Comparison of ENCODE assay signal across 20 cellular contexts in genomic region chr17:66799839-66800537, GRCh38. TPM values are rescaled to one million over a fixed set of nuclear protein-coding genes. Genes with fewer than 3 reads are reported as not detected.
DNase-seq lines count a peak whose midpoint lies in the region; ATAC-seq and TF ChIP-seq lines count a peak whose summit lies in the region.
"Had no signal": no experiment of that assay in that cellular context is flagged by ENCODE, and none has a peak within 500 bp of the region (broad histone marks: within the 10 kb centered on the region; RNA-seq: fewer than 3 reads in every experiment).

No MANE protein-coding gene starts in this region.

- H3K36me3 Mint-ChIP-seq in activated CD4-positive, alpha-beta T cell treated with anti-CD3 and anti-CD28 coated beads, Interleukin-2, amount 10 ng/mL, durations not matched to agents 24 days and 14 days (ENCODE audit: low read depth) = peaks cover 57% of the 10 kb centered on the region
- H3K36me3 Mint-ChIP-seq in activated CD4-positive, alpha-beta T cell treated with anti-CD3 and anti-CD28 coated beads for 36 hours (ENCODE audit: low read depth) = peaks cover 34% of the 10 kb centered on the region
- H3K36me3 Mint-ChIP-seq in dendritic cell treated with granulocyte-macrophage colony-stimulating factor and Interleukin-4, amounts not matched to agents 40 ng/mL and 50 ng/mL, for 4 days (ENCODE audit: low read depth) = peaks cover 32% of the 10 kb centered on the region
- H3K36me3 Mint-ChIP-seq: memory B cell had no signal

- intact Hi-C loops in activated CD4-positive, alpha-beta T cell treated with anti-CD3 and anti-CD28 coated beads, Interleukin-2, amount 10 ng/mL, durations not matched to agents 24 days and 14 days (cut with micrococcal nuclease) = no loop called here
- intact Hi-C loops in activated CD4-positive, alpha-beta T cell treated with anti-CD3 and anti-CD28 coated beads for 36 hours (cut with DNase I, micrococcal nuclease) = no loop called here
- intact Hi-C loops in dendritic cell treated with granulocyte-macrophage colony-stimulating factor and Interleukin-4, amounts not matched to agents 40 ng/mL and 50 ng/mL, for 4 days (cut with micrococcal nuclease) = no loop called here
- intact Hi-C loops in thyroid gland (cut with DNase I) (no loop called here), A673 (cut with micrococcal nuclease; ENCODE audit: unreplicated experiment) (no loop called here)

- CTCF ChIA-PET in activated CD4-positive, alpha-beta T cell treated with anti-CD3 and anti-CD28 coated beads for 36 hours (lab: Charles Lee) = interaction anchor here (0.5 to 0.7 kb wide), 2 partner anchors 106 to 124 kb away, joined by 3 read pairs; no protein-coding TSS in a partner anchor
- CTCF ChIA-PET in A673 (lab: Charles Lee) = no interaction called here

- ATAC-seq in activated CD4-positive, alpha-beta T cell treated with anti-CD3 and anti-CD28 coated beads for 36 hours = no peak
- no peak for ATAC-seq in GM18907 (IDR thresholded peaks at IDR 0.05; ENCODE audit: unreplicated experiment)

- H3K9me3 ChIP-seq in thyroid gland (no peaks in the 10 kb centered on the region), A673 (ENCODE audit: low read depth, low read length, poor library complexity, severe bottlenecking) (no peaks in the 10 kb centered on the region)
- H3K9me3 ChIP-seq: prostate gland had no signal

- TF ChIP-seq CTCF in thyroid gland (IDR thresholded peaks at IDR 0.05) (no peak), A673 (conservative IDR thresholded peaks at IDR 0.05; ENCODE audit: low read depth, low read length) (no peak)

- H3K4me1 Mint-ChIP-seq in activated CD4-positive, alpha-beta T cell treated with anti-CD3 and anti-CD28 coated beads, Interleukin-2, amount 10 ng/mL, durations not matched to agents 24 days and 14 days = peaks cover 2% of the 10 kb centered on the region
- H3K4me1 Mint-ChIP-seq in activated CD4-positive, alpha-beta T cell treated with anti-CD3 and anti-CD28 coated beads for 36 hours = no peaks in the 10 kb centered on the region
- H3K4me1 Mint-ChIP-seq in dendritic cell treated with granulocyte-macrophage colony-stimulating factor and Interleukin-4, amounts not matched to agents 40 ng/mL and 50 ng/mL, for 4 days (ENCODE audit: low read depth) = peaks cover 16% of the 10 kb centered on the region
- H3K4me1 Mint-ChIP-seq: memory B cell, nephron had no signal

- H3K4me1 ChIP-seq in thyroid gland = no peaks in the 10 kb centered on the region
- no peaks in the 10 kb centered on the region for H3K4me1 ChIP-seq in A673 (ENCODE audit: insufficient read depth, low read length, poor library complexity, severe bottlenecking)
- H3K4me1 ChIP-seq: prostate gland had no signal

- BruUV-seq in A673 (replicated peaks; lab: Mats Ljungman, UMichigan) = no TSS peak

- no peak overlapping the region for H3K4me3 Mint-ChIP-seq in activated CD4-positive, alpha-beta T cell treated with anti-CD3 and anti-CD28 coated beads, Interleukin-2, amount 10 ng/mL, durations not matched to agents 24 days and 14 days
- H3K4me3 Mint-ChIP-seq in activated CD4-positive, alpha-beta T cell treated with anti-CD3 and anti-CD28 coated beads for 36 hours = no peak overlapping the region
- no peak overlapping the region for H3K4me3 Mint-ChIP-seq in dendritic cell treated with granulocyte-macrophage colony-stimulating factor and Interleukin-4, amounts not matched to agents 40 ng/mL and 50 ng/mL, for 4 days
- H3K4me3 Mint-ChIP-seq: memory B cell; nephron; stimulated activated naive CD8-positive, alpha-beta T cell treated with anti-CD3 and anti-CD28 coated beads, Interleukin-15, Interleukin-2, amounts not matched to agents 100 ng/mL and 50 ng/mL, for 24 hours had no signal

- 67 to 81% methylated on average over 10 of the region's 10 CpGs for WGBS in thyroid gland, 2 donors

- peak overlapping the region; percentile 14 for H3K27ac Mint-ChIP-seq in activated CD4-positive, alpha-beta T cell treated with anti-CD3 and anti-CD28 coated beads, Interleukin-2, amount 10 ng/mL, durations not matched to agents 24 days and 14 days
- H3K27ac Mint-ChIP-seq in activated CD4-positive, alpha-beta T cell treated with anti-CD3 and anti-CD28 coated beads for 36 hours = no peak overlapping the region
- peak overlapping the region; percentile 84 for H3K27ac Mint-ChIP-seq in dendritic cell treated with granulocyte-macrophage colony-stimulating factor and Interleukin-4, amounts not matched to agents 40 ng/mL and 50 ng/mL, for 4 days
- H3K27ac Mint-ChIP-seq: memory B cell, nephron had no signal

- no peak for TF ChIP-seq POLR2A in thyroid gland (IDR thresholded peaks at IDR 0.05)

- no peak for DNase-seq in activated CD4-positive, alpha-beta T cell treated with anti-CD3 and anti-CD28 coated beads, Interleukin-2, amount 10 ng/mL, durations not matched to agents 24 days and 14 days
- no peak for DNase-seq in activated CD4-positive, alpha-beta T cell treated with anti-CD3 and anti-CD28 coated beads for 36 hours
- DNase-seq in MV-4-11 (lab: John Stamatoyannopoulos, UW) (peak; percentile 84), pons (ENCODE audit: low spot score) (peak; percentile 63), thyroid gland (no peak), A673 (ENCODE audit: low spot score) (no peak)
- DNase-seq: activated effector memory CD4-positive, alpha-beta T cell treated with anti-CD3 and anti-CD28 coated beads, Interleukin-2, amount 50 U/mL, for 16 hours; DND-41; glutamatergic neuron; NCI-H1417 had no signal

- no peaks in the 10 kb centered on the region for H3K27me3 Mint-ChIP-seq in activated CD4-positive, alpha-beta T cell treated with anti-CD3 and anti-CD28 coated beads, Interleukin-2, amount 10 ng/mL, durations not matched to agents 24 days and 14 days
- H3K27me3 Mint-ChIP-seq in activated CD4-positive, alpha-beta T cell treated with anti-CD3 and anti-CD28 coated beads for 36 hours = no peaks in the 10 kb centered on the region
- H3K27me3 Mint-ChIP-seq in dendritic cell treated with granulocyte-macrophage colony-stimulating factor and Interleukin-4, amounts not matched to agents 40 ng/mL and 50 ng/mL, for 4 days = peaks cover 1% of the 10 kb centered on the region
- H3K27me3 Mint-ChIP-seq: memory B cell; stimulated activated naive CD8-positive, alpha-beta T cell treated with anti-CD3 and anti-CD28 coated beads, Interleukin-15, Interleukin-2, amounts not matched to agents 100 ng/mL and 50 ng/mL, for 24 hours had no signal

- POLR2A ChIA-PET in activated CD4-positive, alpha-beta T cell treated with anti-CD3 and anti-CD28 coated beads for 36 hours (lab: Charles Lee) = no interaction called here
- POLR2A ChIA-PET in A673 (lab: Charles Lee; ENCODE audit: low non-redundant PET) = no interaction called here

- H3K27me3 ChIP-seq in thyroid gland (no peaks in the 10 kb centered on the region), A673 (replicated peaks; ENCODE audit: insufficient read depth, low read depth, low read length, poor library complexity) (no peaks in the 10 kb centered on the region)

- H3K27ac ChIP-seq in thyroid gland = no peak overlapping the region
- no peak overlapping the region for H3K27ac ChIP-seq in A673 (ENCODE audit: low read depth, low read length, poor library complexity, severe bottlenecking)
- H3K27ac ChIP-seq: prostate gland, SK-N-MC, VCaP had no signal

- H3K4me3 ChIP-seq in thyroid gland (replicated peaks in 1 of 3) (no peak overlapping the region), A673 (ENCODE audit: low read depth, low read length, poor library complexity, severe bottlenecking) (no peak overlapping the region)
- H3K4me3 ChIP-seq: coronary artery, prostate gland, SK-N-MC had no signal

- peaks cover 8% of the 10 kb centered on the region for H3K9me3 Mint-ChIP-seq in activated CD4-positive, alpha-beta T cell treated with anti-CD3 and anti-CD28 coated beads, Interleukin-2, amount 10 ng/mL, durations not matched to agents 24 days and 14 days
- no peaks in the 10 kb centered on the region for H3K9me3 Mint-ChIP-seq in activated CD4-positive, alpha-beta T cell treated with anti-CD3 and anti-CD28 coated beads for 36 hours (ENCODE audit: low read depth)
- H3K9me3 Mint-ChIP-seq in dendritic cell treated with granulocyte-macrophage colony-stimulating factor and Interleukin-4, amounts not matched to agents 40 ng/mL and 50 ng/mL, for 4 days = peaks cover 8% of the 10 kb centered on the region
- H3K9me3 Mint-ChIP-seq: memory B cell, nephron had no signal

- H3K36me3 ChIP-seq in thyroid gland = no peaks in the 10 kb centered on the region
- no peaks in the 10 kb centered on the region for H3K36me3 ChIP-seq in A673 (ENCODE audit: insufficient read depth, low read length, poor library complexity, severe bottlenecking)
- H3K36me3 ChIP-seq: prostate gland had no signal

RNA-seq across cellular contexts. Expression of gene CACNG5, which starts 34.9 kb away (rescaled TPM):
- total RNA-seq in activated CD4-positive, alpha-beta T cell treated with anti-CD3 and anti-CD28 coated beads, Interleukin-2, amount 10 ng/mL, durations not matched to agents 24 days and 14 days = not detected in 2 replicates
- not detected for total RNA-seq in activated CD4-positive, alpha-beta T cell treated with anti-CD3 and anti-CD28 coated beads for 36 hours
- not detected for total RNA-seq in thyroid gland
- 0.88 and 3.1 TPM in 2 replicates for total RNA-seq in A673 (2021)
- total RNA-seq: activated CD8-positive, alpha-beta memory T cell treated with anti-CD3 and anti-CD28 coated beads for 36 hours; prostate gland had no signal

Comparison
In these comparisons a context has a peak if more than half of its experiments do, and no peak if none do; other contexts are left out.
1. DNase-seq: peak in MV-4-11 (single experiment) and pons (single experiment); none in activated CD4-positive, alpha-beta T cell treated with anti-CD3 and anti-CD28 coated beads, Interleukin-2, amount 10 ng/mL, durations not matched to agents 24 days and 14 days (single experiment), activated CD4-positive, alpha-beta T cell treated with anti-CD3 and anti-CD28 coated beads for 36 hours (single experiment), thyroid gland (0 of 2) and A673 (single experiment).